Comparison of ENCODE assay signal across 7 cellular contexts in genomic region chr1:65146908-65147423, GRCh38. TPM values are rescaled to one million over a fixed set of nuclear protein-coding genes. Genes with fewer than 3 reads are reported as not detected.
DNase-seq lines count a peak whose midpoint lies in the region; ATAC-seq and TF ChIP-seq lines count a peak whose summit lies in the region.

No MANE protein-coding gene starts in this region.

- H3K9me3 ChIP-seq in RWPE2 (ENCODE audit: severe bottlenecking) = no peaks in the 10 kb centered on the region

- TF ChIP-seq POLR2A in erythroblast (IDR thresholded peaks at IDR 0.05; ENCODE audit: low read length) = no peak

- TF ChIP-seq CTCF in RWPE2 (IDR thresholded peaks at IDR 0.05; ENCODE audit: poor library complexity, severe bottlenecking) (no peak), fibroblast of villous mesenchyme (IDR thresholded peaks at IDR 0.05; ENCODE audit: insufficient read depth, low read depth, low read length) (no peak)

- H3K27ac ChIP-seq in RWPE2 (ENCODE audit: poor library complexity, severe bottlenecking) (peak overlapping the region; percentile 80), skin epidermis (peak overlapping the region in 10 of 21 experiments; percentile 74 to 93 (median 84))

- H3K4me3 ChIP-seq in RWPE2 (ENCODE audit: severe bottlenecking) (peak overlapping the region; percentile 59), fibroblast of villous mesenchyme (ENCODE audit: low read depth, low read length) (peak overlapping the region; percentile 53), skin epidermis (peak overlapping the region; percentile 53 to 82 (median 74))

- ATAC-seq in GM19463 (IDR thresholded peaks at IDR 0.05; ENCODE audit: unreplicated experiment) (peak; percentile 6), RWPE2 (ENCODE audit: low read depth) (no peak), GM18868 (IDR thresholded peaks at IDR 0.05; ENCODE audit: unreplicated experiment) (no peak)

- peaks cover 8% of the 10 kb centered on the region for H3K4me1 ChIP-seq in RWPE2 (ENCODE audit: insufficient read depth, poor library complexity, severe bottlenecking)

- H3K27me3 ChIP-seq in RWPE2 (ENCODE audit: insufficient read depth, poor library complexity, severe bottlenecking) = no peaks in the 10 kb centered on the region

- peaks cover 17% of the 10 kb centered on the region for H3K36me3 ChIP-seq in RWPE2 (ENCODE audit: low read depth)

- DNase-seq in RWPE2 (ENCODE audit: low spot score) (no peak), fibroblast of villous mesenchyme (ENCODE audit: low read depth) (no peak), erythroblast (lab: John Stamatoyannopoulos, UW) (no peak), cerebellar nuclear complex (lab: John Stamatoyannopoulos, UW) (no peak)

RNA-seq across cellular contexts. Expression of gene AK4, which starts 1.0 kb away (rescaled TPM):
- total RNA-seq in fibroblast of villous mesenchyme = 0.86 and 0.97 TPM in 2 replicates
